ENCODE assay signal across 8 cellular contexts in genomic region chr17:44587339-44587738, GRCh38. TPM values are rescaled to one million over a fixed set of nuclear protein-coding genes. Genes with fewer than 3 reads are reported as not detected.
A peak's percentile ranks its signal among the peaks of the same experiment; 100 is the strongest.
DNase-seq lines count a peak whose midpoint lies in the region; ATAC-seq, FAIRE-seq and TF ChIP-seq lines count a peak whose summit lies in the region.

No MANE protein-coding gene starts in this region.

- no peak overlapping the region for H4K91ac ChIP-seq in neuronal stem cell (ENCODE audit: low read depth, low read length, poor library complexity)

- intact Hi-C loops in HCT116 (cut with micrococcal nuclease) (no loop called here), cardiac septum (cut with DNase I) (no loop called here), stomach (cut with DNase I; ENCODE audit: low total_unique reads) (no loop called here)

- 12 to 22% (median 17%) methylated on average over 2 of the region's 2 CpGs for WGBS in stomach, 5 donors
- no CpG with 5 or more reads among the region's 2 CpGs for whole genome bisulfite sequencing in neuronal stem cell (ENCODE audit: extremely low coverage in 2 of 2, insufficient read length in 2 of 2, insufficient replicate concordance in 1 of 2), 2 donors

- H3K4me2 ChIP-seq in HCT116 (ENCODE audit: low read length) (peak overlapping the region; percentile 61), neuronal stem cell (ENCODE audit: insufficient read depth, low read length, poor library complexity, severe bottlenecking) (no peak overlapping the region)

- H3K4ac ChIP-seq in neuronal stem cell (ENCODE audit: low read length), result no peak overlapping the region

- DNase-seq in HCT116 (ENCODE audit: low read depth, low spot score) (peak; percentile 51), cardiac septum (ENCODE audit: low spot score) (peak; percentile 80), stomach (peak; percentile 51), T-helper 9 cell (no peak), neuronal stem cell (ENCODE audit: low spot score) (no peak), UCSD-AML1 (lab: John Stamatoyannopoulos, UW; ENCODE audit: unreplicated experiment) (no peak)

- TF ChIP-seq EP300 in stomach (IDR thresholded peaks at IDR 0.05), result no peak

- H4K20me1 ChIP-seq in HCT116 (ENCODE audit: insufficient read depth), result no peaks in the 10 kb centered on the region

- H2BK120ac ChIP-seq in neuronal stem cell (ENCODE audit: low read depth, low read length), result no peak overlapping the region

- H3K4me3 ChIP-seq in HCT116 (replicated peaks in 1 of 2; ENCODE audit: low read depth in 1 of 2, low read length in 2 of 2) (no peak overlapping the region), stomach (no peak overlapping the region), neuronal stem cell (ENCODE audit: low read length in 2 of 2) (no peak overlapping the region)

- no peak for TF ChIP-seq RAD21 in HCT116 (IDR thresholded peaks at IDR 0.05; ENCODE audit: low read depth)

- H3K9me2 ChIP-seq in HCT116 (ENCODE audit: insufficient read depth), result no peaks in the 10 kb centered on the region

- no peak overlapping the region for H3K9ac ChIP-seq in HCT116 (ENCODE audit: low read length)
- no peak overlapping the region for H3K9ac ChIP-seq in neuronal stem cell (ENCODE audit: low read depth, low read length, poor library complexity)

- CTCF ChIA-PET in HCT116 (lab: Charles Lee), result interaction anchor here (0.8 kb wide), 1 partner anchor 54 kb away, joined by 4 read pairs; no protein-coding TSS in a partner anchor

- POLR2A ChIA-PET in HCT116 (lab: Charles Lee), result interaction anchor here (1.4 kb wide), 1 partner anchor 9 kb away, joined by 3 read pairs; no protein-coding TSS in a partner anchor

- no peak overlapping the region for H3K14ac ChIP-seq in neuronal stem cell (ENCODE audit: low read length)

- H3K18ac ChIP-seq in neuronal stem cell (ENCODE audit: low read length), result no peak overlapping the region

- BruUV-seq in HCT116 (replicated peaks; lab: Mats Ljungman, UMichigan), result no TSS peak

- H3K23ac ChIP-seq in neuronal stem cell (ENCODE audit: low read depth, low read length, poor library complexity), result no peak overlapping the region

- H2BK12ac ChIP-seq in neuronal stem cell (ENCODE audit: low read length), result no peak overlapping the region

- RAD21 ChIA-PET in HCT116 (lab: Charles Lee; ENCODE audit: low non-redundant PET in 1 of 2, low total read pairs in 2 of 2, uncharacterized antibody in 2 of 2, unreplicated experiment in 2 of 2), result no interaction called here

- TF ChIP-seq POLR2A in HCT116 (IDR thresholded peaks at IDR 0.05; ENCODE audit: borderline replicate concordance, extremely low read depth, insufficient read depth, insufficient read length) (no peak), stomach (IDR thresholded peaks at IDR 0.05) (no peak)

- TF ChIP-seq CTCF in HCT116 (IDR thresholded peaks at IDR 0.05 in 2 of 3, conservative IDR thresholded peaks at IDR 0.05 in 1 of 3; ENCODE audit: borderline replicate concordance in 1 of 3, insufficient read depth in 1 of 3, low read depth in 2 of 3, low read length in 2 of 3) (no peak), stomach (IDR thresholded peaks at IDR 0.05) (no peak)

- no peak overlapping the region for H2AK5ac ChIP-seq in neuronal stem cell (ENCODE audit: low read depth, low read length)

- no peak overlapping the region for H2BK15ac ChIP-seq in neuronal stem cell (ENCODE audit: low read length)

- peaks cover 3% of the 10 kb centered on the region for H3K79me1 ChIP-seq in neuronal stem cell (ENCODE audit: low read depth, low read length)

- FAIRE-seq in TTC549 (lab: Jason Lieb, UNC), result peak; percentile 78

- no peak overlapping the region for H3K27ac ChIP-seq in HCT116 (ENCODE audit: low read depth, low read length)
- peak overlapping the region in 3 of 5 donors; percentile 10 to 57 (median 20) for H3K27ac ChIP-seq in stomach
- H3K27ac ChIP-seq in neuronal stem cell (replicated peaks; ENCODE audit: low read length), result no peak overlapping the region

- H3K79me2 ChIP-seq in HCT116 (ENCODE audit: insufficient read depth, low read length), result no peaks in the 10 kb centered on the region

- no peaks in the 10 kb centered on the region for H3K36me3 ChIP-seq in HCT116 (ENCODE audit: control insufficient read depth in 1 of 2, insufficient read depth in 2 of 2, low read length in 2 of 2)
- H3K36me3 ChIP-seq in stomach, result no peaks in the 10 kb centered on the region
- H3K36me3 ChIP-seq in neuronal stem cell (replicated peaks in 1 of 2; ENCODE audit: control insufficient read depth in 2 of 2, insufficient read depth in 2 of 2, low read length in 2 of 2), result no peaks in the 10 kb centered on the region

- ATAC-seq in HCT116 (peak; percentile 100), HG03045 (IDR thresholded peaks at IDR 0.05; ENCODE audit: unreplicated experiment) (no peak)

- no peaks in the 10 kb centered on the region for H3K27me3 ChIP-seq in HCT116 (ENCODE audit: insufficient read depth, low read length)
- no peaks in the 10 kb centered on the region for H3K27me3 ChIP-seq in stomach
- peaks cover 0 to 5% (median 0%) of the 10 kb centered on the region in 3 experiments for H3K27me3 ChIP-seq in neuronal stem cell (ENCODE audit: control insufficient read depth in 3 of 3, insufficient read depth in 3 of 3, low read depth in 1 of 3, low read length in 3 of 3)

- peaks cover 8 to 12% of the 10 kb centered on the region in 2 experiments; a peak in 3 of 4 replicates for H3K4me1 ChIP-seq in HCT116 (ENCODE audit: control insufficient read depth in 1 of 2, insufficient read depth in 2 of 2, low read length in 2 of 2)
- H3K4me1 ChIP-seq in stomach, result peaks cover 0 to 10% (median 9%) of the 10 kb centered on the region in 4 donors
- peaks cover 0 to 4% of the 10 kb centered on the region in 2 donors for H3K4me1 ChIP-seq in neuronal stem cell (ENCODE audit: control insufficient read depth in 2 of 2, insufficient read depth in 1 of 2, low read depth in 1 of 2, low read length in 2 of 2)

- H2AFZ ChIP-seq in HCT116 (ENCODE audit: low read depth, low read length, poor library complexity, severe bottlenecking), result peak overlapping the region; percentile 56
- H2AFZ ChIP-seq in neuronal stem cell (ENCODE audit: low read length), result no peak overlapping the region

- H3K9me3 ChIP-seq in HCT116 (ENCODE audit: control insufficient read depth in 1 of 2, insufficient read depth in 1 of 2, low read depth in 1 of 2, low read length in 2 of 2) (no peaks in the 10 kb centered on the region), stomach (no peaks in the 10 kb centered on the region), neuronal stem cell (replicated peaks in 1 of 2; ENCODE audit: control insufficient read depth in 2 of 2, insufficient read depth in 1 of 2, low read depth in 1 of 2, low read length in 2 of 2) (no peaks in the 10 kb centered on the region)

- no peak overlapping the region for H4K8ac ChIP-seq in neuronal stem cell (ENCODE audit: low read depth, low read length)

- H2BK5ac ChIP-seq in neuronal stem cell (ENCODE audit: low read length), result no peak overlapping the region

TF ChIP-seq in HCT116, 20 proteins besides CTCF, POLR2A, EP300 and RAD21:
- no peak for TF ChIP-seq SIN3A (IDR thresholded peaks at IDR 0.05; ENCODE audit: low read depth)
- TF ChIP-seq FOSL1 (IDR thresholded peaks at IDR 0.05; ENCODE audit: low read depth), result peak; percentile 77
- TF ChIP-seq ZFX (IDR thresholded peaks at IDR 0.05), result no peak
- peak; percentile 62; the same call in 1 of the 2 replicates for TF ChIP-seq CBX3 (IDR thresholded peaks at IDR 0.05; ENCODE audit: low read depth)
- TF ChIP-seq, protein P1, sequence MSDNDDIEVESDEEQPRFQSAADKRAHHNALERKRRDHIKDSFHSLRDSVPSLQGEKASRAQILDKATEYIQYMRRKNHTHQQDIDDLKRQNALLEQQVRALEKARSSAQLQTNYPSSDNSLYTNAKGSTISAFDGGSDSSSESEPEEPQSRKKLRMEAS (IDR thresholded peaks at IDR 0.05), result peak; percentile 33
- no peak for TF ChIP-seq POLR2AphosphoS5 (IDR thresholded peaks at IDR 0.05; ENCODE audit: low read depth, low read length)
- no peak for TF ChIP-seq EZH2 (IDR thresholded peaks at IDR 0.05)
- TF ChIP-seq JUND (IDR thresholded peaks at IDR 0.05), result peak; percentile 87
- no peak for TF ChIP-seq ZBTB33 (IDR thresholded peaks at IDR 0.05; ENCODE audit: extremely low read depth, insufficient replicate concordance, low read length)
- no peak for TF ChIP-seq EGR1 (IDR thresholded peaks at IDR 0.05; ENCODE audit: low read depth)
- peak; percentile 60 for TF ChIP-seq SP1 (IDR thresholded peaks at IDR 0.05; ENCODE audit: low read depth)
- peak; percentile 8 for TF ChIP-seq YY1 (IDR thresholded peaks at IDR 0.05; ENCODE audit: extremely low read depth, insufficient replicate concordance, low read depth, low read length)
TF ChIP-seq in HCT116: peak in this region for 6.

RNA-seq across cellular contexts. Expression of gene FZD2, which starts 30.1 kb away (rescaled TPM):
- total RNA-seq in HCT116 (2021; ENCODE audit: unreplicated experiment), result 12.8 TPM
- 15.0 and 15.5 TPM in 2 replicates for polyA plus RNA-seq in HCT116 (2012)
- total RNA-seq in cardiac septum, result 5.7 TPM
- total RNA-seq in stomach, result 10 to 100 TPM in 1 of 5 donors, 1 to 10 TPM in 2, not detected in 2; 1.0 to 19.3 (median 2.2) TPM
- 1 to 10 TPM in 1 of 3 donors, under 1 TPM in 2; 0.31 to 1.5 (median 0.75) TPM for polyA plus RNA-seq in stomach
- polyA plus RNA-seq in neuronal stem cell (2013, experiment 1 of 2), result 181 TPM
- 177 TPM for polyA plus RNA-seq in neuronal stem cell (2013, experiment 2 of 2)

Comparison
In these comparisons a context has a peak if more than half of its experiments do, and no peak if none do; other contexts are left out.
1. DNase-seq: peak in HCT116 (single experiment), cardiac septum (single experiment) and stomach (single experiment); none in T-helper 9 cell (single experiment), neuronal stem cell (single experiment) and UCSD-AML1 (single experiment).
2. H3K27ac ChIP-seq: peak in stomach (3 of 5); none in HCT116 (single experiment) and neuronal stem cell (single experiment).